8 cellular contexts compared by ENCODE assay signal in genomic region chr14:59897757-59898383, GRCh38. TPM values are rescaled to one million over a fixed set of nuclear protein-coding genes. Genes with fewer than 3 reads are reported as not detected.
DNase-seq lines count a peak whose midpoint lies in the region; TF ChIP-seq lines count a peak whose summit lies in the region.

No MANE protein-coding gene starts in this region.

- peak; percentile 56 for TF ChIP-seq CTCF in GM13977 (IDR thresholded peaks at IDR 0.05; ENCODE audit: extremely low read depth, insufficient read depth, missing control alignments)
- TF ChIP-seq CTCF in cardiac fibroblast (IDR thresholded peaks at IDR 0.05; ENCODE audit: low read depth, low read length): peak; percentile 55
- TF ChIP-seq CTCF in neural cell (IDR thresholded peaks at IDR 0.05; ENCODE audit: poor library complexity, severe bottlenecking): peak; percentile 70
- TF ChIP-seq CTCF in esophagus squamous epithelium (IDR thresholded peaks at IDR 0.05): peak in 2 of 6 experiments; percentile 31 to 41

- H3K9me2 ChIP-seq in neural cell (ENCODE audit: insufficient read depth, low read length): no peaks in the 10 kb centered on the region

- H3K4me3 ChIP-seq in cardiac fibroblast (replicated peaks in 1 of 2; ENCODE audit: low read depth in 2 of 2, low read length in 2 of 2) (no peak overlapping the region), neural cell (ENCODE audit: low read length) (no peak overlapping the region), esophagus squamous epithelium (no peak overlapping the region)

- no peaks in the 10 kb centered on the region for H3F3A ChIP-seq in neural cell (ENCODE audit: insufficient read depth, low read length, poor library complexity, severe bottlenecking)

- no peak overlapping the region for H2AFZ ChIP-seq in neural cell (ENCODE audit: low read depth, low read length)

- in situ Hi-C loops in ACHN (cut with HindIII; ENCODE audit: low pct_ligation_motif_present, low pct_unique_long_range_greater_than_20kb, low sequenced_read_pairs) (no loop called here), GM13977 (cut with MboI; ENCODE audit: low pct_unique_long_range_greater_than_20kb, low sequenced_read_pairs, unreplicated experiment) (loop anchor here (25.0 kb wide), 1 partner anchor 261 kb away; no protein-coding TSS in a partner anchor)

- H4K20me1 ChIP-seq in neural cell (ENCODE audit: insufficient read depth): no peaks in the 10 kb centered on the region

- no peaks in the 10 kb centered on the region for H3K4me1 ChIP-seq in esophagus squamous epithelium

- TF ChIP-seq POLR2A in esophagus squamous epithelium (IDR thresholded peaks at IDR 0.05): no peak

- H3K27me3 ChIP-seq in neural cell (ENCODE audit: insufficient read depth, low read depth, low read length) (no peaks in the 10 kb centered on the region), esophagus squamous epithelium (peaks cover 0 to 2% (median 0%) of the 10 kb centered on the region in 4 donors)

- H3K36me3 ChIP-seq in neural cell (ENCODE audit: insufficient read depth, low read length) (no peaks in the 10 kb centered on the region), esophagus squamous epithelium (no peaks in the 10 kb centered on the region)

- TF ChIP-seq RAD21 in neural cell (conservative IDR thresholded peaks at IDR 0.05): peak; percentile 78

- no peak overlapping the region for H3K9ac ChIP-seq in neural cell (ENCODE audit: low read length)

- intact Hi-C loops in esophagus squamous epithelium (cut with DNase I): no loop called here

- TF ChIP-seq EP300 in neural cell (conservative IDR thresholded peaks at IDR 0.05; ENCODE audit: poor library complexity, severe bottlenecking): no peak

- H3K9me3 ChIP-seq in neural cell (ENCODE audit: low read length) (no peaks in the 10 kb centered on the region), esophagus squamous epithelium (no peaks in the 10 kb centered on the region)

- H3K4me2 ChIP-seq in neural cell (ENCODE audit: low read length): no peak overlapping the region

- DNase-seq in ACHN (peak; percentile 8), GM13977 (ENCODE audit: low spot score) (peak; percentile 22), NCI-H345 treated with DMSO at 0.1 percent for 48 hours (lab: John Stamatoyannopoulos, UW; ENCODE audit: unreplicated experiment) (peak; percentile 18), cardiac fibroblast (ENCODE audit: low read depth in 2 of 2) (peak; percentile 41 to 47), esophagus squamous epithelium (lab: John Stamatoyannopoulos, UW) (no peak)
- DNase-seq in stimulated activated CD4-positive, alpha-beta T cell treated with anti-CD3 and anti-CD28 coated beads, Interleukin-1b, Interleukin-23, amount 100 ng/mL, for 48 hours: no peak
- DNase-seq in activated effector memory CD4-positive, alpha-beta T cell treated with anti-CD3 and anti-CD28 coated beads, Interleukin-2, amount 50 U/mL, for 16 hours: no peak

- WGBS in esophagus squamous epithelium, 2 donors: 36 to 38% methylated on average over 8 of the region's 8 CpGs

- no peaks in the 10 kb centered on the region for H3K79me2 ChIP-seq in neural cell (replicated peaks; ENCODE audit: insufficient read depth, low read length)

- H3K27ac ChIP-seq in neural cell (ENCODE audit: low read length) (no peak overlapping the region), esophagus squamous epithelium (no peak overlapping the region)

TF ChIP-seq in neural cell, 6 proteins besides CTCF, POLR2A, EP300 and RAD21:
- TF ChIP-seq TAF1 (IDR thresholded peaks at IDR 0.05; ENCODE audit: low read depth) (no peak), POLR2AphosphoS5 (IDR thresholded peaks at IDR 0.05) (no peak), SMC3 (conservative IDR thresholded peaks at IDR 0.05; ENCODE audit: poor library complexity) (peak; percentile 75), REST (IDR thresholded peaks at IDR 0.05; ENCODE audit: borderline replicate concordance) (no peak)

RNA-seq across cellular contexts. Expression of gene LRRC9, which starts 22.1 kb away (rescaled TPM):
- 0.40 and 1.3 TPM in 2 replicates for polyA plus RNA-seq in neural cell
- polyA minus RNA-seq in neural cell: 3.2 and 4.1 TPM in 2 replicates
- not detected for total RNA-seq in esophagus squamous epithelium

RNA-seq across cellular contexts. Expression of gene RTN1, which starts 27.3 kb away (rescaled TPM):
- 1,138 and 1,179 TPM in 2 replicates for polyA plus RNA-seq in neural cell
- polyA minus RNA-seq in neural cell: 469 and 508 TPM in 2 replicates
- 1 to 10 TPM in 2 of 4 donors, under 1 TPM in 2; 0.15 to 2.3 (median 0.91) TPM for total RNA-seq in esophagus squamous epithelium

Comparison
In these comparisons a context has a peak if more than half of its experiments do, and no peak if none do; other contexts are left out.
1. DNase-seq: peak in ACHN (single experiment), GM13977 (single experiment), NCI-H345 treated with DMSO at 0.1 percent for 48 hours (single experiment) and cardiac fibroblast (2 of 2); none in stimulated activated CD4-positive, alpha-beta T cell treated with anti-CD3 and anti-CD28 coated beads, Interleukin-1b, Interleukin-23, amount 100 ng/mL, for 48 hours (single experiment), esophagus squamous epithelium (single experiment) and activated effector memory CD4-positive, alpha-beta T cell treated with anti-CD3 and anti-CD28 coated beads, Interleukin-2, amount 50 U/mL, for 16 hours (single experiment).